22 cellular contexts compared by ENCODE assay signal in genomic region chr14:63962896-63963295, GRCh38.
"Had no signal": no experiment of that assay in that cellular context is flagged by ENCODE, and none has a peak within 500 bp of the region (broad histone marks: within the 10 kb centered on the region; RNA-seq: fewer than 3 reads in every experiment).

No MANE protein-coding gene starts in this region.

- DNase-seq: activated CD4-positive, alpha-beta memory T cell treated with anti-CD3 and anti-CD28 coated beads, Interleukin-2, amount 10 ng/mL, durations not matched to agents 7 days and 5 days; activated CD4-positive, alpha-beta T cell treated with anti-CD3 and anti-CD28 coated beads, Interleukin-2, amount 10 ng/mL, durations not matched to agents 24 days and 14 days; activated effector memory CD4-positive, alpha-beta T cell treated with anti-CD3 and anti-CD28 coated beads, Interleukin-2, amount 50 U/mL, for 16 hours; activated naive CD4-positive, alpha-beta T cell treated with anti-CD3 and anti-CD28 coated beads, Interleukin-2, amount 10 ng/mL, durations not matched to agents 7 days and 5 days; anterior cingulate cortex; effector memory CD4-positive, alpha-beta T cell; glutamatergic neuron; immature natural killer cell; kidney glomerular epithelial cell; left ventricle myocardium inferior; naive thymus-derived CD8-positive, alpha-beta T cell; stimulated activated CD4-positive, alpha-beta T cell treated with anti-CD3 and anti-CD28 coated beads, Interleukin-15, amount 100 ng/mL, for 24 hours; stomach; T1000; transverse colon; uterus had no signal

- H3K27ac ChIP-seq: hepatocyte, left ventricle myocardium inferior, stomach, suprapubic skin, transverse colon, uterus had no signal

- ATAC-seq: activated CD4-positive, CD25-positive, alpha-beta regulatory T cell treated with anti-CD3 and anti-CD28 coated beads, Interleukin-2, amount 50 U/mL, for 24 hours; naive thymus-derived CD8-positive, alpha-beta T cell; sciatic nerve; stimulated activated memory B cell treated with anti-CD40 and anti-IgM and Interleukin-4, amounts not matched to agents 10 μg/mL and 1 μg/mL and 100 μg/mL, for 72 hours had no signal

- H3K36me3 ChIP-seq: uterus had no signal

- H3K9me3 ChIP-seq: left ventricle myocardium inferior, stomach, suprapubic skin, transverse colon, uterus had no signal

- H3K27me3 ChIP-seq: hepatocyte, stomach, suprapubic skin, transverse colon, uterus had no signal

- H3K4me3 ChIP-seq: hepatocyte, left ventricle myocardium inferior, smooth muscle cell, stomach, suprapubic skin, transverse colon, uterus had no signal

- H3K4me1 ChIP-seq: suprapubic skin, uterus had no signal
